ENCODE assay signal across 1 cellular context in the genomic region with DNA sequence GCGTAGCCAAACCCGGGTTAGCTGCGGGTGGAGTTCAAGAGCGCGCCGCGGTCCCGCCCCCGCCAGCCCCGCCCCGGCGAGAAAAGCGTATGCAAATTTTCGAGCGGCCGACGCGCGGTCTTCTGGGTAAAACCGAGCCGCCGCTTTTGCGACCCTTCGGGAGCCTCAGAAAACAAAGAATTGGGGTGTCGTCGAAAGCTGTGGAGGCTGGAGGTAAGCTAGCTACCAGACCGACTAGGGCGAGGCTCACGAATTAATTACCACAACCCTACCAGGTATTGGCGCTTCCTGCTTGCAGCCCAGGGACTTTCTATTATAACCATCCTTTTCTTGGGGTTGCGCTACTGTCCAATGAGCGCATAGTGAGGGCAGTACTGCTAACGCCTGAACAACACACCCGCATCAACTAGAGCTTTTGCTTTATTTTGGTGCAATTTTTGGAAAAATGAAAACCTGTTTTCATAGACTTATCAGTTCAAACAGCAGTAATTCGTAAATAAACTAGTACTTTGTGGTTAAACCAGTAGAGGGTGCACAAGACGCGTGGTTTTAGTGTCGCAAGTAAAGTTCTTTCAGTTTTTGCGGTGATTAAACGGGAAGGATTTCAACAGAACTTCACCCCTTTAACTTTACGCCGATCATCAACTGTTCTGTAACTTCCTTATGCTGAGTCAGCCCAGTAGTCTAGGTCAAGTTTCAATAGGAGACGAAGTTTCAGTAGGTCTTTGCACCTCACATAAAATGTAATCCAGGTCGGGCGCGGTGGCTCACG.
TF ChIP-seq lines count a peak whose summit lies in the region.

A gene (plus strand): TSS at position 318 of the 772 bp plus-strand sequence.

TF ChIP-seq in HepG2, 621 proteins besides CTCF, POLR2A, EP300 and RAD21 (continued from another document and continues in another):
- TF ChIP-seq ZNF350 (CRISPR knock-in tag; IDR thresholded peaks at IDR 0.05; ENCODE audit: borderline replicate concordance, low read depth) (peak; percentile 97), KLF6 (CRISPR knock-in tag; IDR thresholded peaks at IDR 0.05) (peak; percentile 85), BHLHE40 (IDR thresholded peaks at IDR 0.05; ENCODE audit: low read length) (no peak), SIN3B (IDR thresholded peaks at IDR 0.05; ENCODE audit: low read length) (peak; percentile 73), ZNF550 (CRISPR knock-in tag; IDR thresholded peaks at IDR 0.05; ENCODE audit: borderline replicate concordance) (no peak), ZNF382 (CRISPR knock-in tag; IDR thresholded peaks at IDR 0.05; ENCODE audit: borderline replicate concordance) (no peak), ZNF780A (CRISPR knock-in tag; IDR thresholded peaks at IDR 0.05) (peak; percentile 90; the same call in 1 of the 2 replicates), HDAC1 (CRISPR knock-in tag; IDR thresholded peaks at IDR 0.05) (peak; percentile 35; the same call in 1 of the 2 replicates), ZNF331 (CRISPR knock-in tag; IDR thresholded peaks at IDR 0.05) (peak; percentile 89), HNRNPH1 (optimal IDR thresholded peaks at IDR 0.05; ENCODE audit: low read depth, low read length) (peak; percentile 50), CBFB (CRISPR knock-in tag; IDR thresholded peaks at IDR 0.05) (peak; percentile 87), MBD4 (IDR thresholded peaks at IDR 0.05; ENCODE audit: borderline replicate concordance, low read length) (peak; percentile 99), SIX4 (CRISPR knock-in tag; IDR thresholded peaks at IDR 0.05) (peak; percentile 87), ZNF235 (CRISPR knock-in tag; IDR thresholded peaks at IDR 0.05; ENCODE audit: borderline replicate concordance) (peak; percentile 81; the same call in 1 of the 2 replicates), ZNF460 (CRISPR knock-in tag; IDR thresholded peaks at IDR 0.05; ENCODE audit: borderline replicate concordance) (no peak; the same call in 1 of the 2 replicates), FOXP1 (IDR thresholded peaks at IDR 0.05) (peak; percentile 71; the same call in 1 of the 2 replicates), FOXP1 (CRISPR knock-in tag; IDR thresholded peaks at IDR 0.05) (peak; percentile 75; the same call in 1 of the 2 replicates), ZFP41 (CRISPR knock-in tag; IDR thresholded peaks at IDR 0.05; ENCODE audit: borderline replicate concordance) (peak; percentile 59; the same call in 1 of the 2 replicates), SUZ12 (IDR thresholded peaks at IDR 0.05; ENCODE audit: low read depth, low read length) (peak; percentile 67), ZNF282 (IDR thresholded peaks at IDR 0.05; ENCODE audit: partially characterized antibody) (no peak), ZMAT3 (CRISPR knock-in tag; conservative IDR thresholded peaks at IDR 0.05) (0 out of 2 replicates have a peak, but pooled peaks have one; percentile 23), MBNL3 (CRISPR knock-in tag; conservative IDR thresholded peaks at IDR 0.05) (no peak), ZNF24 (IDR thresholded peaks at IDR 0.05) (peak; percentile 85), HOXA7 (CRISPR knock-in tag; IDR thresholded peaks at IDR 0.05) (no peak), CENPT (CRISPR knock-in tag; IDR thresholded peaks at IDR 0.05; ENCODE audit: low read depth) (no peak), HNF4A (CRISPR knock-in tag; IDR thresholded peaks at IDR 0.05) (no peak; the same call in 1 of the 2 replicates), ZNF660 (CRISPR knock-in tag; IDR thresholded peaks at IDR 0.05; ENCODE audit: borderline replicate concordance, low read depth) (0 out of 2 replicates have a peak, but pooled peaks have one; percentile 81), CBX1 (IDR thresholded peaks at IDR 0.05; ENCODE audit: low read depth) (peak; percentile 100), DNMT3B (CRISPR knock-in tag; conservative IDR thresholded peaks at IDR 0.05) (peak; percentile 14; the same call in 1 of the 2 replicates), MTF2 (CRISPR knock-in tag; IDR thresholded peaks at IDR 0.05; ENCODE audit: borderline replicate concordance) (no peak; the same call in 1 of the 2 replicates), GTF2F1 (IDR thresholded peaks at IDR 0.05; ENCODE audit: low read length) (peak; percentile 100), MLLT10 (CRISPR knock-in tag; IDR thresholded peaks at IDR 0.05) (no peak), GZF1 (CRISPR knock-in tag; IDR thresholded peaks at IDR 0.05) (peak; percentile 77; the same call in 1 of the 2 replicates), CAMTA2 (CRISPR knock-in tag; IDR thresholded peaks at IDR 0.05; ENCODE audit: borderline replicate concordance) (no peak), ZNF569 (CRISPR knock-in tag; IDR thresholded peaks at IDR 0.05; ENCODE audit: borderline replicate concordance) (no peak), MIER2 (CRISPR knock-in tag; IDR thresholded peaks at IDR 0.05) (peak; percentile 82), DPF2 (CRISPR knock-in tag; IDR thresholded peaks at IDR 0.05; ENCODE audit: borderline replicate concordance, low read depth) (peak; percentile 33; the same call in 1 of the 2 replicates), RARA (CRISPR knock-in tag; IDR thresholded peaks at IDR 0.05) (peak; percentile 12; the same call in 1 of the 2 replicates), ZNF773 (CRISPR knock-in tag; IDR thresholded peaks at IDR 0.05; ENCODE audit: borderline replicate concordance) (no peak), NFE2L1 (CRISPR knock-in tag; IDR thresholded peaks at IDR 0.05; ENCODE audit: borderline replicate concordance) (no peak), ZBTB1 (CRISPR knock-in tag; IDR thresholded peaks at IDR 0.05; ENCODE audit: borderline replicate concordance) (peak; percentile 88; the same call in 1 of the 2 replicates)
- TF ChIP-seq, protein P1, sequence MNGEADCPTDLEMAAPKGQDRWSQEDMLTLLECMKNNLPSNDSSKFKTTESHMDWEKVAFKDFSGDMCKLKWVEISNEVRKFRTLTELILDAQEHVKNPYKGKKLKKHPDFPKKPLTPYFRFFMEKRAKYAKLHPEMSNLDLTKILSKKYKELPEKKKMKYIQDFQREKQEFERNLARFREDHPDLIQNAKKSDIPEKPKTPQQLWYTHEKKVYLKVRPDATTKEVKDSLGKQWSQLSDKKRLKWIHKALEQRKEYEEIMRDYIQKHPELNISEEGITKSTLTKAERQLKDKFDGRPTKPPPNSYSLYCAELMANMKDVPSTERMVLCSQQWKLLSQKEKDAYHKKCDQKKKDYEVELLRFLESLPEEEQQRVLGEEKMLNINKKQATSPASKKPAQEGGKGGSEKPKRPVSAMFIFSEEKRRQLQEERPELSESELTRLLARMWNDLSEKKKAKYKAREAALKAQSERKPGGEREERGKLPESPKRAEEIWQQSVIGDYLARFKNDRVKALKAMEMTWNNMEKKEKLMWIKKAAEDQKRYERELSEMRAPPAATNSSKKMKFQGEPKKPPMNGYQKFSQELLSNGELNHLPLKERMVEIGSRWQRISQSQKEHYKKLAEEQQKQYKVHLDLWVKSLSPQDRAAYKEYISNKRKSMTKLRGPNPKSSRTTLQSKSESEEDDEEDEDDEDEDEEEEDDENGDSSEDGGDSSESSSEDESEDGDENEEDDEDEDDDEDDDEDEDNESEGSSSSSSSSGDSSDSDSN (CRISPR knock-in tag; IDR thresholded peaks at IDR 0.05) = no peak; the same call in 1 of the 2 replicates
- TF ChIP-seq, protein P2, sequence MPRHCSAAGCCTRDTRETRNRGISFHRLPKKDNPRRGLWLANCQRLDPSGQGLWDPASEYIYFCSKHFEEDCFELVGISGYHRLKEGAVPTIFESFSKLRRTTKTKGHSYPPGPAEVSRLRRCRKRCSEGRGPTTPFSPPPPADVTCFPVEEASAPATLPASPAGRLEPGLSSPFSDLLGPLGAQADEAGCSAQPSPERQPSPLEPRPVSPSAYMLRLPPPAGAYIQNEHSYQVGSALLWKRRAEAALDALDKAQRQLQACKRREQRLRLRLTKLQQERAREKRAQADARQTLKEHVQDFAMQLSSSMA (CRISPR knock-in tag; IDR thresholded peaks at IDR 0.05) = 0 out of 2 replicates have a peak, but pooled peaks have one; percentile 70
- TF ChIP-seq, protein P3, sequence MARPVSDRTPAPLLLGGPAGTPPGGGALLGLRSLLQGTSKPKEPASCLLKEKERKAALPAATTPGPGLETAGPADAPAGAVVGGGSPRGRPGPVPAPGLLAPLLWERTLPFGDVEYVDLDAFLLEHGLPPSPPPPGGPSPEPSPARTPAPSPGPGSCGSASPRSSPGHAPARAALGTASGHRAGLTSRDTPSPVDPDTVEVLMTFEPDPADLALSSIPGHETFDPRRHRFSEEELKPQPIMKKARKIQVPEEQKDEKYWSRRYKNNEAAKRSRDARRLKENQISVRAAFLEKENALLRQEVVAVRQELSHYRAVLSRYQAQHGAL (CRISPR knock-in tag; IDR thresholded peaks at IDR 0.05; ENCODE audit: not compliant biosample characterization) = no peak
- TF ChIP-seq, protein P4, sequence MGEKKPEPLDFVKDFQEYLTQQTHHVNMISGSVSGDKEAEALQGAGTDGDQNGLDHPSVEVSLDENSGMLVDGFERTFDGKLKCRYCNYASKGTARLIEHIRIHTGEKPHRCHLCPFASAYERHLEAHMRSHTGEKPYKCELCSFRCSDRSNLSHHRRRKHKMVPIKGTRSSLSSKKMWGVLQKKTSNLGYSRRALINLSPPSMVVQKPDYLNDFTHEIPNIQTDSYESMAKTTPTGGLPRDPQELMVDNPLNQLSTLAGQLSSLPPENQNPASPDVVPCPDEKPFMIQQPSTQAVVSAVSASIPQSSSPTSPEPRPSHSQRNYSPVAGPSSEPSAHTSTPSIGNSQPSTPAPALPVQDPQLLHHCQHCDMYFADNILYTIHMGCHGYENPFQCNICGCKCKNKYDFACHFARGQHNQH (CRISPR knock-in tag; IDR thresholded peaks at IDR 0.05) = peak; percentile 96; the same call in 1 of the 2 replicates
- TF ChIP-seq, protein P5, sequence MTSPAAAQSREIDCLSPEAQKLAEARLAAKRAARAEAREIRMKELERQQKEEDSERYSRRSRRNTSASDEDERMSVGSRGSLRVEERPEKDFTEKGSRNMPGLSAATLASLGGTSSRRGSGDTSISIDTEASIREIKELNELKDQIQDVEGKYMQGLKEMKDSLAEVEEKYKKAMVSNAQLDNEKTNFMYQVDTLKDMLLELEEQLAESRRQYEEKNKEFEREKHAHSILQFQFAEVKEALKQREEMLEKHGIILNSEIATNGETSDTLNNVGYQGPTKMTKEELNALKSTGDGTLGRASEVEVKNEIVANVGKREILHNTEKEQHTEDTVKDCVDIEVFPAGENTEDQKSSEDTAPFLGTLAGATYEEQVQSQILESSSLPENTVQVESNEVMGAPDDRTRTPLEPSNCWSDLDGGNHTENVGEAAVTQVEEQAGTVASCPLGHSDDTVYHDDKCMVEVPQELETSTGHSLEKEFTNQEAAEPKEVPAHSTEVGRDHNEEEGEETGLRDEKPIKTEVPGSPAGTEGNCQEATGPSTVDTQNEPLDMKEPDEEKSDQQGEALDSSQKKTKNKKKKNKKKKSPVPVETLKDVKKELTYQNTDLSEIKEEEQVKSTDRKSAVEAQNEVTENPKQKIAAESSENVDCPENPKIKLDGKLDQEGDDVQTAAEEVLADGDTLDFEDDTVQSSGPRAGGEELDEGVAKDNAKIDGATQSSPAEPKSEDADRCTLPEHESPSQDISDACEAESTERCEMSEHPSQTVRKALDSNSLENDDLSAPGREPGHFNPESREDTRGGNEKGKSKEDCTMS (CRISPR knock-in tag; conservative IDR thresholded peaks at IDR 0.05) = peak; percentile 35; the same call in 1 of the 2 replicates
- TF ChIP-seq, protein P6, sequence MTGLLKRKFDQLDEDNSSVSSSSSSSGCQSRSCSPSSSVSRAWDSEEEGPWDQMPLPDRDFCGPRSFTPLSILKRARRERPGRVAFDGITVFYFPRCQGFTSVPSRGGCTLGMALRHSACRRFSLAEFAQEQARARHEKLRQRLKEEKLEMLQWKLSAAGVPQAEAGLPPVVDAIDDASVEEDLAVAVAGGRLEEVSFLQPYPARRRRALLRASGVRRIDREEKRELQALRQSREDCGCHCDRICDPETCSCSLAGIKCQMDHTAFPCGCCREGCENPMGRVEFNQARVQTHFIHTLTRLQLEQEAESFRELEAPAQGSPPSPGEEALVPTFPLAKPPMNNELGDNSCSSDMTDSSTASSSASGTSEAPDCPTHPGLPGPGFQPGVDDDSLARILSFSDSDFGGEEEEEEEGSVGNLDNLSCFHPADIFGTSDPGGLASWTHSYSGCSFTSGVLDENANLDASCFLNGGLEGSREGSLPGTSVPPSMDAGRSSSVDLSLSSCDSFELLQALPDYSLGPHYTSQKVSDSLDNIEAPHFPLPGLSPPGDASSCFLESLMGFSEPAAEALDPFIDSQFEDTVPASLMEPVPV (CRISPR knock-in tag; IDR thresholded peaks at IDR 0.05) = peak; percentile 76
- TF ChIP-seq, protein P7, sequence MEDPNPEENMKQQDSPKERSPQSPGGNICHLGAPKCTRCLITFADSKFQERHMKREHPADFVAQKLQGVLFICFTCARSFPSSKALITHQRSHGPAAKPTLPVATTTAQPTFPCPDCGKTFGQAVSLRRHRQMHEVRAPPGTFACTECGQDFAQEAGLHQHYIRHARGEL (CRISPR knock-in tag; IDR thresholded peaks at IDR 0.05) = 0 out of 2 replicates have a peak, but pooled peaks have one; percentile 29
- TF ChIP-seq, protein P8, sequence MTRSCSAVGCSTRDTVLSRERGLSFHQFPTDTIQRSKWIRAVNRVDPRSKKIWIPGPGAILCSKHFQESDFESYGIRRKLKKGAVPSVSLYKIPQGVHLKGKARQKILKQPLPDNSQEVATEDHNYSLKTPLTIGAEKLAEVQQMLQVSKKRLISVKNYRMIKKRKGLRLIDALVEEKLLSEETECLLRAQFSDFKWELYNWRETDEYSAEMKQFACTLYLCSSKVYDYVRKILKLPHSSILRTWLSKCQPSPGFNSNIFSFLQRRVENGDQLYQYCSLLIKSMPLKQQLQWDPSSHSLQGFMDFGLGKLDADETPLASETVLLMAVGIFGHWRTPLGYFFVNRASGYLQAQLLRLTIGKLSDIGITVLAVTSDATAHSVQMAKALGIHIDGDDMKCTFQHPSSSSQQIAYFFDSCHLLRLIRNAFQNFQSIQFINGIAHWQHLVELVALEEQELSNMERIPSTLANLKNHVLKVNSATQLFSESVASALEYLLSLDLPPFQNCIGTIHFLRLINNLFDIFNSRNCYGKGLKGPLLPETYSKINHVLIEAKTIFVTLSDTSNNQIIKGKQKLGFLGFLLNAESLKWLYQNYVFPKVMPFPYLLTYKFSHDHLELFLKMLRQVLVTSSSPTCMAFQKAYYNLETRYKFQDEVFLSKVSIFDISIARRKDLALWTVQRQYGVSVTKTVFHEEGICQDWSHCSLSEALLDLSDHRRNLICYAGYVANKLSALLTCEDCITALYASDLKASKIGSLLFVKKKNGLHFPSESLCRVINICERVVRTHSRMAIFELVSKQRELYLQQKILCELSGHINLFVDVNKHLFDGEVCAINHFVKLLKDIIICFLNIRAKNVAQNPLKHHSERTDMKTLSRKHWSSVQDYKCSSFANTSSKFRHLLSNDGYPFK (CRISPR knock-in tag; IDR thresholded peaks at IDR 0.05; ENCODE audit: borderline replicate concordance) = no peak; the same call in 1 of the 2 replicates
